ENCODE assay signal across 27 cellular contexts in genomic region chr13:30289533-30289932, GRCh38.
"Had no signal": no experiment of that assay in that cellular context is flagged by ENCODE, and none has a peak within 500 bp of the region (broad histone marks: within the 10 kb centered on the region; RNA-seq: fewer than 3 reads in every experiment).

No MANE protein-coding gene starts in this region.

- H3K4me3 ChIP-seq: esophagus squamous epithelium, heart right ventricle, lung, right lobe of liver, stomach, testis, tibial artery had no signal

- DNase-seq: cortex of kidney; effector memory CD8-positive, alpha-beta T cell; erythroblast; esophagus squamous epithelium; foreskin melanocyte; glutamatergic neuron; heart right ventricle; hypothalamus; immature natural killer cell; islet precursor cell; natural killer cell; right lobe of liver; stimulated activated CD4-positive, alpha-beta T cell treated with anti-CD3 and anti-CD28 coated beads, Interleukin-2, amount 100 ng/mL, for 24 hours; stimulated activated CD4-positive, alpha-beta T cell treated with anti-CD3 and anti-CD28 coated beads, Interleukin-4, amount 100 ng/mL, for 24 hours; stimulated activated naive CD4-positive, alpha-beta T cell treated with Interleukin-2 at 50 U/mL for 16 hours; stomach; substantia nigra; testis; tibial artery had no signal

- H3K36me3 Mint-ChIP-seq: natural killer cell; stimulated activated effector memory CD8-positive, alpha-beta T cell treated with anti-CD3 and anti-CD28 coated beads, Interleukin-12 subunit alpha, Interleukin-12 subunit beta, amount 100 ng/mL, for 72 hours; type B pancreatic cell had no signal

- H3K4me1 ChIP-seq: parathyroid adenoma, testis had no signal

- H2AFZ ChIP-seq: parathyroid adenoma had no signal

- ATAC-seq: effector memory CD8-positive, alpha-beta T cell; heart right ventricle; natural killer cell; right lobe of liver; stimulated activated effector memory CD8-positive, alpha-beta T cell treated with anti-CD3 and anti-CD28 coated beads, Interleukin-12 subunit alpha, Interleukin-12 subunit beta, amount 100 ng/mL, for 72 hours had no signal

- H3K27ac Mint-ChIP-seq: effector memory CD8-positive, alpha-beta T cell; immature natural killer cell; memory B cell; natural killer cell; progenitor cell of endocrine pancreas; stimulated activated effector memory CD8-positive, alpha-beta T cell treated with anti-CD3 and anti-CD28 coated beads, Interleukin-12 subunit alpha, Interleukin-12 subunit beta, amount 100 ng/mL, for 72 hours; type B pancreatic cell had no signal

- H3K36me3 ChIP-seq: esophagus squamous epithelium, heart right ventricle, neutrophil, right lobe of liver, stomach, tibial artery had no signal

- H3K27me3 ChIP-seq: esophagus squamous epithelium, heart right ventricle, neutrophil, right lobe of liver, stomach, testis, tibial artery had no signal

- H3K27me3 Mint-ChIP-seq: effector memory CD8-positive, alpha-beta T cell; memory B cell; progenitor cell of endocrine pancreas; type B pancreatic cell had no signal

- H3K9me3 ChIP-seq: esophagus squamous epithelium, heart right ventricle, neutrophil, right lobe of liver, stomach, testis, tibial artery had no signal

- H3K9ac ChIP-seq: parathyroid adenoma had no signal

- H3K79me2 ChIP-seq: parathyroid adenoma had no signal

- H3K27ac ChIP-seq: esophagus squamous epithelium, heart right ventricle, neutrophil, parathyroid adenoma, right lobe of liver, stomach, testis, tibial artery had no signal

- H3K4me3 Mint-ChIP-seq: effector memory CD8-positive, alpha-beta T cell; immature natural killer cell; memory B cell; natural killer cell; neural crest cell; stimulated activated effector memory CD8-positive, alpha-beta T cell treated with anti-CD3 and anti-CD28 coated beads, Interleukin-12 subunit alpha, Interleukin-12 subunit beta, amount 100 ng/mL, for 72 hours; type B pancreatic cell had no signal
